In the genomic region with DNA sequence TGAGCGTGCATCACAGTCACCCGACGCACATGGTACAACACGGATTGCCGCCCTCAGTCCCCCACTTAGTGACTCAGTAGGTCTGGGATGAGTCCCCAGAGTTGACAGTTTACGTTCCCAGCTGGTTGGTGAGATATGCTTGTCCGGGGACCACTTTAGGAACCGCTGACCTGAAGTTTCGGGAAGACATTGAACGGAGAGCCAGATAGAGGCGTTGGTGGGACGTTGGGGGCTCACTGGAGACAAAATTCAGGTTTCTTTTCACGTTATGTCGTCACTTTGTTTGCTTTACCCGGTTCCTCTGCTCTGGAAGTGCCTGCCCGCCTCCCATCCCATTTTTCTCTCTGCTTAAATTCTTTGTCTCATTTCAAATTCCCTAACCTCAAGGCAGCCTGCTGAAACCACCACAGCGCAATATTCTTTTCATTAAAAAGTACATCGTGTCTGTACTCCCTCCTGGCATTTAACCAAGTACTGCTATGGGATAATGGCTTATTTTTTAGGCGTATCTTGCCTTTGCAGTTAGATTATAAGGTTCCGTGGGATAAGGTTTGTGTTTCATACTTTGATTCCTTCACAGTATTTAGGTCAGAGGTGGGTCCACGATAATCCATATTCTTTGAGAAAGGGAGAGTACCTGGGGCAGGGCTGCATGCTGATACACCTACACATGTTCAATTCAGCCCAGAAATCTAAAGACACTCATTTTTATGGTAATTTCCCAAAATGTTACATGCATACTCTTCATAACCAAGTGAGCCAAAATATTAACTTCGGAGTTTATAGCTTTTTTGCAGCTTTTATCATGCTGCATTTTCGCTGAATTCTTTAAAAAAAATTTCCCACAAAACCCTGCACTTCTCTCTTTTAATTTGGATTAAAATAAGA, we compare ENCODE assay signal across 1 cellular context.
TF ChIP-seq lines count a peak whose summit lies in the region.

No MANE protein-coding gene starts in this region.

TF ChIP-seq in GM12878, 131 proteins besides CTCF, POLR2A, EP300 and RAD21:
- TF ChIP-seq, protein P1, sequence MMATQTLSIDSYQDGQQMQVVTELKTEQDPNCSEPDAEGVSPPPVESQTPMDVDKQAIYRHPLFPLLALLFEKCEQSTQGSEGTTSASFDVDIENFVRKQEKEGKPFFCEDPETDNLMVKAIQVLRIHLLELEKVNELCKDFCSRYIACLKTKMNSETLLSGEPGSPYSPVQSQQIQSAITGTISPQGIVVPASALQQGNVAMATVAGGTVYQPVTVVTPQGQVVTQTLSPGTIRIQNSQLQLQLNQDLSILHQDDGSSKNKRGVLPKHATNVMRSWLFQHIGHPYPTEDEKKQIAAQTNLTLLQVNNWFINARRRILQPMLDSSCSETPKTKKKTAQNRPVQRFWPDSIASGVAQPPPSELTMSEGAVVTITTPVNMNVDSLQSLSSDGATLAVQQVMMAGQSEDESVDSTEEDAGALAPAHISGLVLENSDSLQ (IDR thresholded peaks at IDR 0.05), result no peak
- TF ChIP-seq, protein P2, sequence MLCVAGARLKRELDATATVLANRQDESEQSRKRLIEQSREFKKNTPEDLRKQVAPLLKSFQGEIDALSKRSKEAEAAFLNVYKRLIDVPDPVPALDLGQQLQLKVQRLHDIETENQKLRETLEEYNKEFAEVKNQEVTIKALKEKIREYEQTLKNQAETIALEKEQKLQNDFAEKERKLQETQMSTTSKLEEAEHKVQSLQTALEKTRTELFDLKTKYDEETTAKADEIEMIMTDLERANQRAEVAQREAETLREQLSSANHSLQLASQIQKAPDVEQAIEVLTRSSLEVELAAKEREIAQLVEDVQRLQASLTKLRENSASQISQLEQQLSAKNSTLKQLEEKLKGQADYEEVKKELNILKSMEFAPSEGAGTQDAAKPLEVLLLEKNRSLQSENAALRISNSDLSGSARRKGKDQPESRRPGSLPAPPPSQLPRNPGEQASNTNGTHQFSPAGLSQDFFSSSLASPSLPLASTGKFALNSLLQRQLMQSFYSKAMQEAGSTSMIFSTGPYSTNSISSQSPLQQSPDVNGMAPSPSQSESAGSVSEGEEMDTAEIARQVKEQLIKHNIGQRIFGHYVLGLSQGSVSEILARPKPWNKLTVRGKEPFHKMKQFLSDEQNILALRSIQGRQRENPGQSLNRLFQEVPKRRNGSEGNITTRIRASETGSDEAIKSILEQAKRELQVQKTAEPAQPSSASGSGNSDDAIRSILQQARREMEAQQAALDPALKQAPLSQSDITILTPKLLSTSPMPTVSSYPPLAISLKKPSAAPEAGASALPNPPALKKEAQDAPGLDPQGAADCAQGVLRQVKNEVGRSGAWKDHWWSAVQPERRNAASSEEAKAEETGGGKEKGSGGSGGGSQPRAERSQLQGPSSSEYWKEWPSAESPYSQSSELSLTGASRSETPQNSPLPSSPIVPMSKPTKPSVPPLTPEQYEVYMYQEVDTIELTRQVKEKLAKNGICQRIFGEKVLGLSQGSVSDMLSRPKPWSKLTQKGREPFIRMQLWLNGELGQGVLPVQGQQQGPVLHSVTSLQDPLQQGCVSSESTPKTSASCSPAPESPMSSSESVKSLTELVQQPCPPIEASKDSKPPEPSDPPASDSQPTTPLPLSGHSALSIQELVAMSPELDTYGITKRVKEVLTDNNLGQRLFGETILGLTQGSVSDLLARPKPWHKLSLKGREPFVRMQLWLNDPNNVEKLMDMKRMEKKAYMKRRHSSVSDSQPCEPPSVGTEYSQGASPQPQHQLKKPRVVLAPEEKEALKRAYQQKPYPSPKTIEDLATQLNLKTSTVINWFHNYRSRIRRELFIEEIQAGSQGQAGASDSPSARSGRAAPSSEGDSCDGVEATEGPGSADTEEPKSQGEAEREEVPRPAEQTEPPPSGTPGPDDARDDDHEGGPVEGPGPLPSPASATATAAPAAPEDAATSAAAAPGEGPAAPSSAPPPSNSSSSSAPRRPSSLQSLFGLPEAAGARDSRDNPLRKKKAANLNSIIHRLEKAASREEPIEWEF (IDR thresholded peaks at IDR 0.05; ENCODE audit: insufficient replicate concordance, low read depth, low read length), result no peak
- peak in 1 of 2 experiments; percentile 9; a peak in 1 of 4 replicates for TF ChIP-seq BHLHE40 (IDR thresholded peaks at IDR 0.05; ENCODE audit: borderline replicate concordance in 1 of 2, low read depth in 2 of 2, low read length in 1 of 2)
- TF ChIP-seq ESRRA (IDR thresholded peaks at IDR 0.05; ENCODE audit: low read length), result no peak
- TF ChIP-seq, protein P3, sequence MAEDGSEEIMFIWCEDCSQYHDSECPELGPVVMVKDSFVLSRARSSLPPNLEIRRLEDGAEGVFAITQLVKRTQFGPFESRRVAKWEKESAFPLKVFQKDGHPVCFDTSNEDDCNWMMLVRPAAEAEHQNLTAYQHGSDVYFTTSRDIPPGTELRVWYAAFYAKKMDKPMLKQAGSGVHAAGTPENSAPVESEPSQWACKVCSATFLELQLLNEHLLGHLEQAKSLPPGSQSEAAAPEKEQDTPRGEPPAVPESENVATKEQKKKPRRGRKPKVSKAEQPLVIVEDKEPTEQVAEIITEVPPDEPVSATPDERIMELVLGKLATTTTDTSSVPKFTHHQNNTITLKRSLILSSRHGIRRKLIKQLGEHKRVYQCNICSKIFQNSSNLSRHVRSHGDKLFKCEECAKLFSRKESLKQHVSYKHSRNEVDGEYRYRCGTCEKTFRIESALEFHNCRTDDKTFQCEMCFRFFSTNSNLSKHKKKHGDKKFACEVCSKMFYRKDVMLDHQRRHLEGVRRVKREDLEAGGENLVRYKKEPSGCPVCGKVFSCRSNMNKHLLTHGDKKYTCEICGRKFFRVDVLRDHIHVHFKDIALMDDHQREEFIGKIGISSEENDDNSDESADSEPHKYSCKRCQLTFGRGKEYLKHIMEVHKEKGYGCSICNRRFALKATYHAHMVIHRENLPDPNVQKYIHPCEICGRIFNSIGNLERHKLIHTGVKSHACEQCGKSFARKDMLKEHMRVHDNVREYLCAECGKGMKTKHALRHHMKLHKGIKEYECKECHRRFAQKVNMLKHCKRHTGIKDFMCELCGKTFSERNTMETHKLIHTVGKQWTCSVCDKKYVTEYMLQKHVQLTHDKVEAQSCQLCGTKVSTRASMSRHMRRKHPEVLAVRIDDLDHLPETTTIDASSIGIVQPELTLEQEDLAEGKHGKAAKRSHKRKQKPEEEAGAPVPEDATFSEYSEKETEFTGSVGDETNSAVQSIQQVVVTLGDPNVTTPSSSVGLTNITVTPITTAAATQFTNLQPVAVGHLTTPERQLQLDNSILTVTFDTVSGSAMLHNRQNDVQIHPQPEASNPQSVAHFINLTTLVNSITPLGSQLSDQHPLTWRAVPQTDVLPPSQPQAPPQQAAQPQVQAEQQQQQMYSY (CRISPR knock-in tag; IDR thresholded peaks at IDR 0.05), result no peak
- TF ChIP-seq, protein P4, sequence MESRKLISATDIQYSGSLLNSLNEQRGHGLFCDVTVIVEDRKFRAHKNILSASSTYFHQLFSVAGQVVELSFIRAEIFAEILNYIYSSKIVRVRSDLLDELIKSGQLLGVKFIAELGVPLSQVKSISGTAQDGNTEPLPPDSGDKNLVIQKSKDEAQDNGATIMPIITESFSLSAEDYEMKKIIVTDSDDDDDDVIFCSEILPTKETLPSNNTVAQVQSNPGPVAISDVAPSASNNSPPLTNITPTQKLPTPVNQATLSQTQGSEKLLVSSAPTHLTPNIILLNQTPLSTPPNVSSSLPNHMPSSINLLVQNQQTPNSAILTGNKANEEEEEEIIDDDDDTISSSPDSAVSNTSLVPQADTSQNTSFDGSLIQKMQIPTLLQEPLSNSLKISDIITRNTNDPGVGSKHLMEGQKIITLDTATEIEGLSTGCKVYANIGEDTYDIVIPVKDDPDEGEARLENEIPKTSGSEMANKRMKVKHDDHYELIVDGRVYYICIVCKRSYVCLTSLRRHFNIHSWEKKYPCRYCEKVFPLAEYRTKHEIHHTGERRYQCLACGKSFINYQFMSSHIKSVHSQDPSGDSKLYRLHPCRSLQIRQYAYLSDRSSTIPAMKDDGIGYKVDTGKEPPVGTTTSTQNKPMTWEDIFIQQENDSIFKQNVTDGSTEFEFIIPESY (IDR thresholded peaks at IDR 0.05), result no peak
- TF ChIP-seq, protein P5, sequence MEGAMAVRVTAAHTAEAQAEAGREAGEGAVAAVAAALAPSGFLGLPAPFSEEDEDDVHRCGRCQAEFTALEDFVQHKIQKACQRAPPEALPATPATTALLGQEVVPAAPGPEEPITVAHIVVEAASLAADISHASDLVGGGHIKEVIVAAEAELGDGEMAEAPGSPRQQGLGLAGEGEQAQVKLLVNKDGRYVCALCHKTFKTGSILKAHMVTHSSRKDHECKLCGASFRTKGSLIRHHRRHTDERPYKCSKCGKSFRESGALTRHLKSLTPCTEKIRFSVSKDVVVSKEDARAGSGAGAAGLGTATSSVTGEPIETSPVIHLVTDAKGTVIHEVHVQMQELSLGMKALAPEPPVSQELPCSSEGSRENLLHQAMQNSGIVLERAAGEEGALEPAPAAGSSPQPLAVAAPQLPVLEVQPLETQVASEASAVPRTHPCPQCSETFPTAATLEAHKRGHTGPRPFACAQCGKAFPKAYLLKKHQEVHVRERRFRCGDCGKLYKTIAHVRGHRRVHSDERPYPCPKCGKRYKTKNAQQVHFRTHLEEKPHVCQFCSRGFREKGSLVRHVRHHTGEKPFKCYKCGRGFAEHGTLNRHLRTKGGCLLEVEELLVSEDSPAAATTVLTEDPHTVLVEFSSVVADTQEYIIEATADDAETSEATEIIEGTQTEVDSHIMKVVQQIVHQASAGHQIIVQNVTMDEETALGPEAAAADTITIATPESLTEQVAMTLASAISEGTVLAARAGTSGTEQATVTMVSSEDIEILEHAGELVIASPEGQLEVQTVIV (IDR thresholded peaks at IDR 0.05; ENCODE audit: borderline replicate concordance, partially characterized antibody), result no peak
- no peak for TF ChIP-seq RAD51 (IDR thresholded peaks at IDR 0.05)
